Comparison of ENCODE assay signal across 1 cellular context in the genomic region with DNA sequence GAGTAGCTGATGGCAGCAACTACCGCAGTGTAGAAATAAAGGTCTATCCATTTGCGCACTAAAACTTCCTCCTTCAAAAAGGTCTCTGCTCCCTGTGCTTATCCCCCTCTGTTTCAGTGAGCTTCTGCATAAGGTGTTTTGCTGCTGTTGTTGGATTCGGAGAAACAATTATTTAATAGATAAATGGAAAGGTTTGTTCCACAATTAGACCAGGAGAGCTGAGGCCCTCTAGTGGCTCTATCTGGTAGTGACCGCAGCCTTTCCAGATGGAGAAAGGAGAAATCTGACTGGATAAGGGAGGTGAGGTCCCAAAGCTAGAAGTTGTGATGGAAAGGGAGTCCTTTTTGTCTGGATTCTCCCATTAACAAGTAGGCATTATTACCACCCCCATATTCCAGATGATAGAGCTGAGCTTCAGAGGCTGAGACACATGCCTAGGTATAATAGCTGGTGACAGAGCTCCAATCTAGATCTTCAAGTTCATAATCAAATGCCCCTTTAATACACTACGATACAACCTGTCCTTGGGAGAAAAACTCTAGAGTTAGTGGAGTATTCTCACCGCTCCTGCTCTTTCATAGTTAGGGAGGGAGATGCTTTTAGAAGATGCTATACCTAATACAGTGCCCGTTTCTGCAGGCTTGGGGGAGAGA.
TF ChIP-seq lines count a peak whose summit lies in the region.

No MANE protein-coding gene starts in this region.

TF ChIP-seq in H1, 55 proteins besides CTCF, POLR2A, EP300 and RAD21:
- TF ChIP-seq, protein P1, sequence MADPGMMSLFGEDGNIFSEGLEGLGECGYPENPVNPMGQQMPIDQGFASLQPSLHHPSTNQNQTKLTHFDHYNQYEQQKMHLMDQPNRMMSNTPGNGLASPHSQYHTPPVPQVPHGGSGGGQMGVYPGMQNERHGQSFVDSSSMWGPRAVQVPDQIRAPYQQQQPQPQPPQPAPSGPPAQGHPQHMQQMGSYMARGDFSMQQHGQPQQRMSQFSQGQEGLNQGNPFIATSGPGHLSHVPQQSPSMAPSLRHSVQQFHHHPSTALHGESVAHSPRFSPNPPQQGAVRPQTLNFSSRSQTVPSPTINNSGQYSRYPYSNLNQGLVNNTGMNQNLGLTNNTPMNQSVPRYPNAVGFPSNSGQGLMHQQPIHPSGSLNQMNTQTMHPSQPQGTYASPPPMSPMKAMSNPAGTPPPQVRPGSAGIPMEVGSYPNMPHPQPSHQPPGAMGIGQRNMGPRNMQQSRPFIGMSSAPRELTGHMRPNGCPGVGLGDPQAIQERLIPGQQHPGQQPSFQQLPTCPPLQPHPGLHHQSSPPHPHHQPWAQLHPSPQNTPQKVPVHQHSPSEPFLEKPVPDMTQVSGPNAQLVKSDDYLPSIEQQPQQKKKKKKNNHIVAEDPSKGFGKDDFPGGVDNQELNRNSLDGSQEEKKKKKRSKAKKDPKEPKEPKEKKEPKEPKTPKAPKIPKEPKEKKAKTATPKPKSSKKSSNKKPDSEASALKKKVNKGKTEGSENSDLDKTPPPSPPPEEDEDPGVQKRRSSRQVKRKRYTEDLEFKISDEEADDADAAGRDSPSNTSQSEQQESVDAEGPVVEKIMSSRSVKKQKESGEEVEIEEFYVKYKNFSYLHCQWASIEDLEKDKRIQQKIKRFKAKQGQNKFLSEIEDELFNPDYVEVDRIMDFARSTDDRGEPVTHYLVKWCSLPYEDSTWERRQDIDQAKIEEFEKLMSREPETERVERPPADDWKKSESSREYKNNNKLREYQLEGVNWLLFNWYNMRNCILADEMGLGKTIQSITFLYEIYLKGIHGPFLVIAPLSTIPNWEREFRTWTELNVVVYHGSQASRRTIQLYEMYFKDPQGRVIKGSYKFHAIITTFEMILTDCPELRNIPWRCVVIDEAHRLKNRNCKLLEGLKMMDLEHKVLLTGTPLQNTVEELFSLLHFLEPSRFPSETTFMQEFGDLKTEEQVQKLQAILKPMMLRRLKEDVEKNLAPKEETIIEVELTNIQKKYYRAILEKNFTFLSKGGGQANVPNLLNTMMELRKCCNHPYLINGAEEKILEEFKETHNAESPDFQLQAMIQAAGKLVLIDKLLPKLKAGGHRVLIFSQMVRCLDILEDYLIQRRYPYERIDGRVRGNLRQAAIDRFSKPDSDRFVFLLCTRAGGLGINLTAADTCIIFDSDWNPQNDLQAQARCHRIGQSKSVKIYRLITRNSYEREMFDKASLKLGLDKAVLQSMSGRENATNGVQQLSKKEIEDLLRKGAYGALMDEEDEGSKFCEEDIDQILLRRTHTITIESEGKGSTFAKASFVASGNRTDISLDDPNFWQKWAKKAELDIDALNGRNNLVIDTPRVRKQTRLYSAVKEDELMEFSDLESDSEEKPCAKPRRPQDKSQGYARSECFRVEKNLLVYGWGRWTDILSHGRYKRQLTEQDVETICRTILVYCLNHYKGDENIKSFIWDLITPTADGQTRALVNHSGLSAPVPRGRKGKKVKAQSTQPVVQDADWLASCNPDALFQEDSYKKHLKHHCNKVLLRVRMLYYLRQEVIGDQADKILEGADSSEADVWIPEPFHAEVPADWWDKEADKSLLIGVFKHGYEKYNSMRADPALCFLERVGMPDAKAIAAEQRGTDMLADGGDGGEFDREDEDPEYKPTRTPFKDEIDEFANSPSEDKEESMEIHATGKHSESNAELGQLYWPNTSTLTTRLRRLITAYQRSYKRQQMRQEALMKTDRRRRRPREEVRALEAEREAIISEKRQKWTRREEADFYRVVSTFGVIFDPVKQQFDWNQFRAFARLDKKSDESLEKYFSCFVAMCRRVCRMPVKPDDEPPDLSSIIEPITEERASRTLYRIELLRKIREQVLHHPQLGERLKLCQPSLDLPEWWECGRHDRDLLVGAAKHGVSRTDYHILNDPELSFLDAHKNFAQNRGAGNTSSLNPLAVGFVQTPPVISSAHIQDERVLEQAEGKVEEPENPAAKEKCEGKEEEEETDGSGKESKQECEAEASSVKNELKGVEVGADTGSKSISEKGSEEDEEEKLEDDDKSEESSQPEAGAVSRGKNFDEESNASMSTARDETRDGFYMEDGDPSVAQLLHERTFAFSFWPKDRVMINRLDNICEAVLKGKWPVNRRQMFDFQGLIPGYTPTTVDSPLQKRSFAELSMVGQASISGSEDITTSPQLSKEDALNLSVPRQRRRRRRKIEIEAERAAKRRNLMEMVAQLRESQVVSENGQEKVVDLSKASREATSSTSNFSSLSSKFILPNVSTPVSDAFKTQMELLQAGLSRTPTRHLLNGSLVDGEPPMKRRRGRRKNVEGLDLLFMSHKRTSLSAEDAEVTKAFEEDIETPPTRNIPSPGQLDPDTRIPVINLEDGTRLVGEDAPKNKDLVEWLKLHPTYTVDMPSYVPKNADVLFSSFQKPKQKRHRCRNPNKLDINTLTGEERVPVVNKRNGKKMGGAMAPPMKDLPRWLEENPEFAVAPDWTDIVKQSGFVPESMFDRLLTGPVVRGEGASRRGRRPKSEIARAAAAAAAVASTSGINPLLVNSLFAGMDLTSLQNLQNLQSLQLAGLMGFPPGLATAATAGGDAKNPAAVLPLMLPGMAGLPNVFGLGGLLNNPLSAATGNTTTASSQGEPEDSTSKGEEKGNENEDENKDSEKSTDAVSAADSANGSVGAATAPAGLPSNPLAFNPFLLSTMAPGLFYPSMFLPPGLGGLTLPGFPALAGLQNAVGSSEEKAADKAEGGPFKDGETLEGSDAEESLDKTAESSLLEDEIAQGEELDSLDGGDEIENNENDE (IDR thresholded peaks at IDR 0.05; ENCODE audit: insufficient replicate concordance, low read length): no peak
- no peak for TF ChIP-seq CBX8 (IDR thresholded peaks at IDR 0.05; ENCODE audit: borderline replicate concordance, low read depth, low read length)
- no peak for TF ChIP-seq ASH2L (IDR thresholded peaks at IDR 0.05; ENCODE audit: low read length)
- no peak for TF ChIP-seq SIN3A (conservative IDR thresholded peaks at IDR 0.05 in 1 of 2, IDR thresholded peaks at IDR 0.05 in 1 of 2; ENCODE audit: low read depth in 1 of 2, low read length in 2 of 2)
- no peak for TF ChIP-seq RBBP5 (IDR thresholded peaks at IDR 0.05; ENCODE audit: borderline replicate concordance, low read depth, low read length)
- no peak for TF ChIP-seq SP1 (IDR thresholded peaks at IDR 0.05; ENCODE audit: low read depth, low read length)
- no peak for TF ChIP-seq ZNF274 (IDR thresholded peaks at IDR 0.05; ENCODE audit: borderline replicate concordance, extremely low read depth, low read length)
- no peak for TF ChIP-seq CBX5 (IDR thresholded peaks at IDR 0.05; ENCODE audit: low read depth, low read length)
- no peak for TF ChIP-seq BCL11A (IDR thresholded peaks at IDR 0.05; ENCODE audit: low read depth in 2 of 2, low read length in 2 of 2)
- no peak for TF ChIP-seq GTF2F1 (IDR thresholded peaks at IDR 0.05; ENCODE audit: borderline replicate concordance, low read depth, low read length)
- TF ChIP-seq POLR2AphosphoS5 (IDR thresholded peaks at IDR 0.05; ENCODE audit: low read depth, low read length): no peak
- TF ChIP-seq NANOG (IDR thresholded peaks at IDR 0.05; ENCODE audit: insufficient read depth, low read depth, low read length, poor library complexity, severe bottlenecking): no peak
- no peak for TF ChIP-seq EGR1 (IDR thresholded peaks at IDR 0.05; ENCODE audit: borderline replicate concordance, low read depth, low read length)
TF ChIP-seq in H1: peak in this region for 0.
